In the genomic region with DNA sequence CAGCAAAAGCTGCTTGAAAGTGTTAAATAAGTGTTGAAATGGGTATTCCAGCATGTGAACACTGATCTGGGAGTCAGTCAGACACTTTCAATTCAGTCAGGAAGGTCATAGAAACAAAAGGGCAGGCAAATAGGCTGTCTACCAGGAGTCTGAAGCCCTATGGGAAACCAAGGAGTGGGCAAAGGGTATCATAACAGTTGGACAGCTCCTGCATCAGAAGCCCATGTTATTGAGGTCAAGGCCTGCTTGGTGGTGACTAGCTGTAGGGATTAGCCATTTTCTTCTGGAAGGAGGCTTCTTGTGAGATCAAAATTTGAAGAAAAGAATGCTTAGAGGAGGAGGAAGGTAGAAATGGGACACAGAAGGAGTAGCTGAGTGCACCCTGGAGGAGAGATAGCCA, we compare ENCODE assay signal across 2 cellular contexts.
TF ChIP-seq lines count a peak whose summit lies in the region.

No MANE protein-coding gene starts in this region.

TF ChIP-seq in GM12878, 131 proteins besides CTCF, POLR2A, EP300 and RAD21 (continued from another document):
- TF ChIP-seq, protein P1, sequence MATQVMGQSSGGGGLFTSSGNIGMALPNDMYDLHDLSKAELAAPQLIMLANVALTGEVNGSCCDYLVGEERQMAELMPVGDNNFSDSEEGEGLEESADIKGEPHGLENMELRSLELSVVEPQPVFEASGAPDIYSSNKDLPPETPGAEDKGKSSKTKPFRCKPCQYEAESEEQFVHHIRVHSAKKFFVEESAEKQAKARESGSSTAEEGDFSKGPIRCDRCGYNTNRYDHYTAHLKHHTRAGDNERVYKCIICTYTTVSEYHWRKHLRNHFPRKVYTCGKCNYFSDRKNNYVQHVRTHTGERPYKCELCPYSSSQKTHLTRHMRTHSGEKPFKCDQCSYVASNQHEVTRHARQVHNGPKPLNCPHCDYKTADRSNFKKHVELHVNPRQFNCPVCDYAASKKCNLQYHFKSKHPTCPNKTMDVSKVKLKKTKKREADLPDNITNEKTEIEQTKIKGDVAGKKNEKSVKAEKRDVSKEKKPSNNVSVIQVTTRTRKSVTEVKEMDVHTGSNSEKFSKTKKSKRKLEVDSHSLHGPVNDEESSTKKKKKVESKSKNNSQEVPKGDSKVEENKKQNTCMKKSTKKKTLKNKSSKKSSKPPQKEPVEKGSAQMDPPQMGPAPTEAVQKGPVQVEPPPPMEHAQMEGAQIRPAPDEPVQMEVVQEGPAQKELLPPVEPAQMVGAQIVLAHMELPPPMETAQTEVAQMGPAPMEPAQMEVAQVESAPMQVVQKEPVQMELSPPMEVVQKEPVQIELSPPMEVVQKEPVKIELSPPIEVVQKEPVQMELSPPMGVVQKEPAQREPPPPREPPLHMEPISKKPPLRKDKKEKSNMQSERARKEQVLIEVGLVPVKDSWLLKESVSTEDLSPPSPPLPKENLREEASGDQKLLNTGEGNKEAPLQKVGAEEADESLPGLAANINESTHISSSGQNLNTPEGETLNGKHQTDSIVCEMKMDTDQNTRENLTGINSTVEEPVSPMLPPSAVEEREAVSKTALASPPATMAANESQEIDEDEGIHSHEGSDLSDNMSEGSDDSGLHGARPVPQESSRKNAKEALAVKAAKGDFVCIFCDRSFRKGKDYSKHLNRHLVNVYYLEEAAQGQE (IDR thresholded peaks at IDR 0.05; ENCODE audit: low read depth, low read length) = peak; percentile 56; the same call in 1 of the 2 replicates

TF ChIP-seq in WTC11, 78 proteins besides CTCF, POLR2A, EP300 and RAD21 (continued from another document):
- TF ChIP-seq ZBTB43 (CRISPR knock-in tag; IDR thresholded peaks at IDR 0.05) (no peak), GRHL2 (CRISPR knock-in tag; IDR thresholded peaks at IDR 0.05; ENCODE audit: insufficient replicate concordance, severe bottlenecking) (no peak), MYBL2 (CRISPR knock-in tag; IDR thresholded peaks at IDR 0.05) (no peak), ZNF263 (CRISPR knock-in tag; IDR thresholded peaks at IDR 0.05; ENCODE audit: low read depth) (no peak), SMAD3 (CRISPR knock-in tag; IDR thresholded peaks at IDR 0.05; ENCODE audit: borderline replicate concordance) (no peak), NFYB (CRISPR knock-in tag; conservative IDR thresholded peaks at IDR 0.05; ENCODE audit: low read depth) (no peak), ZNF121 (CRISPR knock-in tag; IDR thresholded peaks at IDR 0.05) (no peak)
